ENCODE assay signal across 9 cellular contexts in the genomic region with DNA sequence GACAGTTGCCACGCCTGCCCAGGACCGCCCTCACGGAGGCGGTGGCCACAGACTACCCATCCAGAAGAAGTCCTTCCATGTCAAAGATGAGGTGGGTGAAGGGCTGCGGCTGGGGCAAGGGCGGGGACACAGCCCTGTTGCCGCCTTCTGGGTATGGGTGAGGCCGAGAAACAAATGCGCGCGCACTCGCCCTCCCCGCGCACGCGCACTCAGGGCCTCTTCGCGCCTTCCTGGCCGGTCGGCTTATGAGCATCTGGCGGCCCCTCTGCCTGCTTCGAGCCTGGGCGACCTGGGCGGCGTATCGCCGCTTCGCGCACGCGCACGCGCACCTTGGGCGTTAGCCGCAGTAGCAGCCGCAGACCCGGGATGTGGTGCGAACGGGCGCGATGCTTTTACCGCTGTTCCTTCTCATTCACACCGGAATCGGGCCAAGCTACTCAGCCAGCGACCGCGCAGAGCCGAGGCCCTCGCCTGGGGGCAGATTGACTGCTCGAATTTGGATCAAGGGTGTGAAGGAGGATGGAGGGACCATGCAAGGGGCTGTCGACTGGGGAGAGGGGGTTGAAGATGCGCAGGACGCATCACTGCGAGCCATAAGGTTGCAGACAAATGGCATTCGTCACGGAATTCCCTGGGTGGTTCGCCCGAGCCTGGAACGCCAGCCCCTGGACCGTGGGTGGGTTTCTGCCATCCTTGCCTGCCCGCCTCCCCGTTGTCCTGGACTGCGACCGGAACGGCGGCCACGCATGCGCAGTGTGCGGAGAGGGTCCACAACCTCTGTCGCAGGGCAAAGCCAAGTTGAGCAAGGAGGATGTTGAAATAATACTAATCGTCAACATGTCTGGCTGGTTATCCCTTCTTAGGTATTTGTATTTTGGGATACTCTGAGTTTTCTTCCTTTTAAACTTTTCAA.
A peak's percentile ranks its signal among the peaks of the same experiment; 100 is the strongest.
DNase-seq lines count a peak whose midpoint lies in the region; ATAC-seq, FAIRE-seq and TF ChIP-seq lines count a peak whose summit lies in the region.
"Had no signal": no experiment of that assay in that cellular context is flagged by ENCODE, and none has a peak within 500 bp of the region (broad histone marks: within the 10 kb centered on the region; RNA-seq: fewer than 3 reads in every experiment).

No MANE protein-coding gene starts in this region.

- DNase-seq in GM18507 (ENCODE audit: extremely low spot score, insufficient read length, low read depth) (peak; percentile 44), fibroblast of villous mesenchyme (ENCODE audit: low read depth) (peak; percentile 81), NCI-H748 treated with DMSO at 0.1 percent for 48 hours (lab: John Stamatoyannopoulos, UW) (no peak), COR-L47 (lab: John Stamatoyannopoulos, UW) (no peak)
- peak; percentile 46 to 56 for DNase-seq in activated CD4-positive, alpha-beta T cell treated with anti-CD3 and anti-CD28 coated beads, Interleukin-2, amount 50 U/mL, for 24 hours (ENCODE audit: low read depth in 1 of 2, low spot score in 1 of 2)
- DNase-seq in stimulated activated CD4-positive, alpha-beta T cell treated with anti-CD3 and anti-CD28 coated beads, TNF-alpha, amount 100 ng/mL, for 1 hour (ENCODE audit: low read depth in 3 of 3, low spot score in 1 of 3): peak in 2 of 3 donors; percentile 24 to 50
- DNase-seq: left colon had no signal

- FAIRE-seq in GM18507 (lab: Jason Lieb, UNC): peak; percentile 38

- ATAC-seq in GM19351 (IDR thresholded peaks at IDR 0.05; ENCODE audit: unreplicated experiment) (no peak), GM19328 (IDR thresholded peaks at IDR 0.05; ENCODE audit: unreplicated experiment) (no peak)
- ATAC-seq: left colon had no signal

- no peak for TF ChIP-seq CTCF in fibroblast of villous mesenchyme (IDR thresholded peaks at IDR 0.05; ENCODE audit: insufficient read depth, low read depth, low read length)

- peak overlapping the region; percentile 59 for H3K4me3 ChIP-seq in fibroblast of villous mesenchyme (ENCODE audit: low read depth, low read length)

Comparison
In these comparisons a context has a peak if more than half of its experiments do, and no peak if none do; other contexts are left out.
1. DNase-seq: peak in GM18507 (single experiment), activated CD4-positive, alpha-beta T cell treated with anti-CD3 and anti-CD28 coated beads, Interleukin-2, amount 50 U/mL, for 24 hours (2 of 2), fibroblast of villous mesenchyme (single experiment) and stimulated activated CD4-positive, alpha-beta T cell treated with anti-CD3 and anti-CD28 coated beads, TNF-alpha, amount 100 ng/mL, for 1 hour (2 of 3); none in NCI-H748 treated with DMSO at 0.1 percent for 48 hours (single experiment) and COR-L47 (single experiment).